24 cellular contexts compared by ENCODE assay signal in genomic region chr22:47000256-47000655, GRCh38.
DNase-seq lines count a peak whose midpoint lies in the region; ATAC-seq and TF ChIP-seq lines count a peak whose summit lies in the region.
"Had no signal": no experiment of that assay in that cellular context is flagged by ENCODE, and none has a peak within 500 bp of the region (broad histone marks: within the 10 kb centered on the region; RNA-seq: fewer than 3 reads in every experiment).

No MANE protein-coding gene starts in this region.

- peak overlapping the region; percentile 57 for H3K27ac Mint-ChIP-seq in activated CD4-positive, alpha-beta memory T cell treated with anti-CD3 and anti-CD28 coated beads for 36 hours
- H3K27ac Mint-ChIP-seq: activated CD8-positive, alpha-beta T cell treated with anti-CD3 and anti-CD28 coated beads for 36 hours had no signal

- no peak overlapping the region for H3K27ac ChIP-seq in psoas muscle
- H3K27ac ChIP-seq: adrenal gland, HL-60, parathyroid adenoma, transverse colon, VCaP had no signal

- WGBS in psoas muscle, 3 donors: 89 to 93% (median 91%) methylated on average over 11 of the region's 11 CpGs

- intact Hi-C loops in activated CD4-positive, alpha-beta memory T cell treated with anti-CD3 and anti-CD28 coated beads for 36 hours (cut with micrococcal nuclease): loop anchor here (2.0 to 10.0 kb wide), 2 partner anchors 23 to 95 kb away; no protein-coding TSS in a partner anchor
- intact Hi-C loops in posterior vena cava (cut with DNase I): no loop called here
- intact Hi-C loops in psoas muscle (cut with DNase I): no loop called here

- POLR2A ChIA-PET in GM10248 (lab: Yijun Ruan, JAX): no interaction called here
- POLR2A ChIA-PET in activated CD4-positive, alpha-beta memory T cell treated with anti-CD3 and anti-CD28 coated beads for 36 hours (lab: Charles Lee): no interaction called here

- H3K9me3 Mint-ChIP-seq in activated CD4-positive, alpha-beta memory T cell treated with anti-CD3 and anti-CD28 coated beads for 36 hours: no peaks in the 10 kb centered on the region
- H3K9me3 Mint-ChIP-seq: activated CD8-positive, alpha-beta T cell treated with anti-CD3 and anti-CD28 coated beads for 36 hours; natural killer cell treated with Interleukin-12 subunit alpha and Interleukin-12 subunit beta and Interleukin-15 and Interleukin-18, amount 100 ng/mL, for 72 hours had no signal

- H3K36me3 ChIP-seq in H7 (replicated peaks; ENCODE audit: control insufficient read depth, insufficient read depth, low read length): no peaks in the 10 kb centered on the region
- peaks cover 0 to 14% of the 10 kb centered on the region in 2 donors for H3K36me3 ChIP-seq in psoas muscle (ENCODE audit: insufficient read depth in 1 of 2, low read depth in 1 of 2)
- H3K36me3 ChIP-seq: adrenal gland, BE2C, MG63, transverse colon had no signal

- no peaks in the 10 kb centered on the region for H3K27me3 ChIP-seq in H7 (ENCODE audit: control insufficient read depth, insufficient read depth, low read length)
- no peaks in the 10 kb centered on the region for H3K27me3 ChIP-seq in psoas muscle (ENCODE audit: insufficient read depth in 3 of 3, low read length in 2 of 3)
- H3K27me3 ChIP-seq: adrenal gland, BE2C, MG63, transverse colon had no signal

- CTCF ChIA-PET in GM10248 (lab: Yijun Ruan, JAX): interaction anchor here (1.4 kb wide), 1 partner anchor 24 kb away, joined by 3 read pairs; no protein-coding TSS in a partner anchor
- CTCF ChIA-PET in activated CD4-positive, alpha-beta memory T cell treated with anti-CD3 and anti-CD28 coated beads for 36 hours (lab: Charles Lee): interaction anchor here (0.8 kb wide), 1 partner anchor 86 kb away, joined by 4 read pairs; no protein-coding TSS in a partner anchor

- ATAC-seq in psoas muscle: no peak
- ATAC-seq: activated CD8-positive, alpha-beta T cell treated with anti-CD3 and anti-CD28 coated beads for 36 hours; left colon; natural killer cell treated with Interleukin-12 subunit alpha and Interleukin-12 subunit beta and Interleukin-15 and Interleukin-18, amount 100 ng/mL, for 72 hours had no signal

- H3K4me1 ChIP-seq in psoas muscle: no peaks in the 10 kb centered on the region
- H3K4me1 ChIP-seq: adrenal gland, parathyroid adenoma, transverse colon had no signal

- H3K36me3 Mint-ChIP-seq in activated CD4-positive, alpha-beta memory T cell treated with anti-CD3 and anti-CD28 coated beads for 36 hours: peaks cover 8% of the 10 kb centered on the region
- H3K36me3 Mint-ChIP-seq: natural killer cell treated with Interleukin-12 subunit alpha and Interleukin-12 subunit beta and Interleukin-15 and Interleukin-18, amount 100 ng/mL, for 72 hours had no signal

- H3K4me1 Mint-ChIP-seq in activated CD4-positive, alpha-beta memory T cell treated with anti-CD3 and anti-CD28 coated beads for 36 hours (ENCODE audit: low read depth): peaks cover 18% of the 10 kb centered on the region

- no peak overlapping the region for H3K4me3 ChIP-seq in H7 (ENCODE audit: insufficient read depth, low read depth, low read length)
- no peak overlapping the region for H3K4me3 ChIP-seq in psoas muscle
- H3K4me3 ChIP-seq: adrenal gland, MG63, transverse colon had no signal

- H3K9me3 ChIP-seq in psoas muscle: no peaks in the 10 kb centered on the region
- H3K9me3 ChIP-seq: adrenal gland, BE2C, MG63, transverse colon had no signal

- H3K4me3 Mint-ChIP-seq in activated CD4-positive, alpha-beta memory T cell treated with anti-CD3 and anti-CD28 coated beads for 36 hours: no peak overlapping the region
- H3K4me3 Mint-ChIP-seq: activated CD8-positive, alpha-beta T cell treated with anti-CD3 and anti-CD28 coated beads for 36 hours; natural killer cell treated with Interleukin-12 subunit alpha and Interleukin-12 subunit beta and Interleukin-15 and Interleukin-18, amount 100 ng/mL, for 72 hours had no signal

- DNase-seq in GM10248 (ENCODE audit: extremely low spot score) (peak; percentile 45), H7 (peak; percentile 61), posterior vena cava (ENCODE audit: low spot score) (peak; percentile 15), NCI-H2107 (lab: John Stamatoyannopoulos, UW) (no peak), psoas muscle (no peak), NCI-H1417 treated with DMSO at 0.1 percent for 48 hours (lab: John Stamatoyannopoulos, UW) (no peak)
- peak; percentile 22 for DNase-seq in activated CD4-positive, alpha-beta memory T cell treated with anti-CD3 and anti-CD28 coated beads for 36 hours
- DNase-seq: activated CD8-positive, alpha-beta T cell treated with anti-CD3 and anti-CD28 coated beads for 36 hours; adrenal gland; BE2C; Calu3; IMR-90; left colon; mesendoderm; MG63; NCI-H748 treated with DMSO at 0.1 percent for 48 hours; OCI-M1; Right ventricle myocardium superior; stimulated activated naive CD4-positive, alpha-beta T cell treated with Interleukin-2 at 50 U/mL for 16 hours; transverse colon had no signal

- H3K27me3 Mint-ChIP-seq in activated CD4-positive, alpha-beta memory T cell treated with anti-CD3 and anti-CD28 coated beads for 36 hours: no peaks in the 10 kb centered on the region
- H3K27me3 Mint-ChIP-seq: activated CD8-positive, alpha-beta T cell treated with anti-CD3 and anti-CD28 coated beads for 36 hours; natural killer cell treated with Interleukin-12 subunit alpha and Interleukin-12 subunit beta and Interleukin-15 and Interleukin-18, amount 100 ng/mL, for 72 hours had no signal

- TF ChIP-seq CTCF in GM10248 (IDR thresholded peaks at IDR 0.05; ENCODE audit: control extremely low read depth, extremely low read depth, low read depth, missing control alignments) (no peak), psoas muscle (IDR thresholded peaks at IDR 0.05) (no peak)

Comparison
In these comparisons a context has a peak if more than half of its experiments do, and no peak if none do; other contexts are left out.
1. DNase-seq: peak in GM10248 (single experiment), H7 (single experiment), activated CD4-positive, alpha-beta memory T cell treated with anti-CD3 and anti-CD28 coated beads for 36 hours (single experiment) and posterior vena cava (single experiment); none in NCI-H2107 (single experiment), psoas muscle (0 of 2) and NCI-H1417 treated with DMSO at 0.1 percent for 48 hours (single experiment).